ENCODE assay signal across 27 cellular contexts in the genomic region with DNA sequence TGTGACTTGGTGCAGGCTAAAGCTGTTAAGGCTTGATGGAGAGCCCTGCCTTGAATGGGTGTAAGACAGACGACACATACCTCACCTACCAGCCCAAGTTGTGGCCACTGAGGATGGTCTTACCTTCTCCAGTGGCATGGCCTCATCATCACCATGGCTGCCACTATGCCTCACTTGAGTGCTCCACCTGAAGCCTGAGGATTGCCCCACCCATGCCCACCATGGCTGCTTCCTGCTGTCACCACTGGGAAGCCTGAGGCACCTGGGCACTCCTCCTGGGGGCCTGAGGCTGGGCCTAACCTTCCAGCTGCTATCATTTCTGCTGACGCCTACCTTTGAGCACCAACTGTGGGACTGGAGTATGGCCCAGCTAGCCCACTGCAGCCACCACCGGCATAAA.
"Had no signal": no experiment of that assay in that cellular context is flagged by ENCODE, and none has a peak within 500 bp of the region (broad histone marks: within the 10 kb centered on the region; RNA-seq: fewer than 3 reads in every experiment).

No MANE protein-coding gene starts in this region.

- H3K4me3 Mint-ChIP-seq: naive thymus-derived CD4-positive, alpha-beta T cell; nephron; neural progenitor cell; stimulated activated effector memory CD8-positive, alpha-beta T cell treated with anti-CD3 and anti-CD28 coated beads, Interleukin-12 subunit alpha, Interleukin-12 subunit beta, amount 100 ng/mL, for 72 hours; stimulated activated naive B cell treated with anti-CD40 and anti-IgM and Interleukin-4, amounts not matched to agents 10 μg/mL and 1 μg/mL and 100 μg/mL, for 72 hours; stimulated activated naive CD8-positive, alpha-beta T cell treated with anti-CD3 and anti-CD28 coated beads, Interleukin-15, Interleukin-2, amounts not matched to agents 100 ng/mL and 50 ng/mL, for 24 hours; type B pancreatic cell had no signal

- DNase-seq: naive thymus-derived CD4-positive, alpha-beta T cell; occipital lobe; ovary; psoas muscle; right cardiac atrium; right lobe of liver; sigmoid colon; small intestine; stimulated activated CD4-positive, alpha-beta T cell treated with anti-CD3 and anti-CD28 coated beads, Interleukin-15, amount 100 ng/mL, for 24 hours; stimulated activated CD4-positive, alpha-beta T cell treated with anti-CD3 and anti-CD28 coated beads, Interleukin-2, amount 100 ng/mL, for 24 hours; stimulated activated CD4-positive, alpha-beta T cell treated with anti-CD3 and anti-CD28 coated beads, Interleukin-2, amount 100 ng/mL, for 48 hours; stimulated activated CD4-positive, alpha-beta T cell treated with anti-CD3 and anti-CD28 coated beads, Interleukin-4, amount 100 ng/mL, for 24 hours; stimulated activated naive B cell treated with anti-CD40 and anti-IgM and Interleukin-4, amounts not matched to agents 10 μg/mL and 1 μg/mL and 100 μg/mL, for 72 hours; stimulated activated naive CD4-positive, alpha-beta T cell treated with Interleukin-2 at 50 U/mL for 16 hours; stomach; thyroid gland; upper lobe of right lung; uterus had no signal

- H3K27ac Mint-ChIP-seq: naive thymus-derived CD4-positive, alpha-beta T cell; nephron; neural progenitor cell; progenitor cell of endocrine pancreas; stimulated activated effector memory CD8-positive, alpha-beta T cell treated with anti-CD3 and anti-CD28 coated beads, Interleukin-12 subunit alpha, Interleukin-12 subunit beta, amount 100 ng/mL, for 72 hours; stimulated activated naive B cell treated with anti-CD40 and anti-IgM and Interleukin-4, amounts not matched to agents 10 μg/mL and 1 μg/mL and 100 μg/mL, for 72 hours; stimulated activated naive CD8-positive, alpha-beta T cell treated with anti-CD3 and anti-CD28 coated beads, Interleukin-15, Interleukin-2, amounts not matched to agents 100 ng/mL and 50 ng/mL, for 24 hours; type B pancreatic cell had no signal

- H3K4me3 ChIP-seq: neural progenitor cell, ovary, psoas muscle, right lobe of liver, sigmoid colon, stomach, thoracic aorta, thyroid gland, tibial nerve, upper lobe of right lung, uterus had no signal

- H3K9ac ChIP-seq: neural progenitor cell, parathyroid adenoma had no signal

- H3K27me3 ChIP-seq: neural progenitor cell, ovary, right lobe of liver, sigmoid colon, stomach, thyroid gland, tibial nerve, upper lobe of right lung, uterus had no signal

- H3K9me3 ChIP-seq: ovary, psoas muscle, right lobe of liver, sigmoid colon, stomach, thoracic aorta, thyroid gland, upper lobe of right lung, uterus had no signal

- H3K4me2 ChIP-seq: neural progenitor cell had no signal

- H3K79me2 ChIP-seq: parathyroid adenoma had no signal

- H3K36me3 ChIP-seq: neural progenitor cell, ovary, right lobe of liver, sigmoid colon, stomach, thoracic aorta, thyroid gland, tibial nerve, upper lobe of right lung, uterus had no signal

- H2AFZ ChIP-seq: neural progenitor cell, parathyroid adenoma had no signal

- H3K36me3 Mint-ChIP-seq: naive thymus-derived CD4-positive, alpha-beta T cell; neural progenitor cell; stimulated activated effector memory CD8-positive, alpha-beta T cell treated with anti-CD3 and anti-CD28 coated beads, Interleukin-12 subunit alpha, Interleukin-12 subunit beta, amount 100 ng/mL, for 72 hours; stimulated activated naive B cell treated with anti-CD40 and anti-IgM and Interleukin-4, amounts not matched to agents 10 μg/mL and 1 μg/mL and 100 μg/mL, for 72 hours; type B pancreatic cell had no signal

- H3K4me1 ChIP-seq: neural progenitor cell, parathyroid adenoma, psoas muscle, right lobe of liver, sigmoid colon, stomach, thyroid gland, tibial nerve, upper lobe of right lung, uterus had no signal

- H3K4me1 Mint-ChIP-seq: naive thymus-derived CD4-positive, alpha-beta T cell; nephron; neural progenitor cell; stimulated activated effector memory CD8-positive, alpha-beta T cell treated with anti-CD3 and anti-CD28 coated beads, Interleukin-12 subunit alpha, Interleukin-12 subunit beta, amount 100 ng/mL, for 72 hours; stimulated activated naive B cell treated with anti-CD40 and anti-IgM and Interleukin-4, amounts not matched to agents 10 μg/mL and 1 μg/mL and 100 μg/mL, for 72 hours had no signal

- H3K27ac ChIP-seq: neural progenitor cell, ovary, parathyroid adenoma, psoas muscle, right lobe of liver, sigmoid colon, stomach, thoracic aorta, thyroid gland, tibial nerve, upper lobe of right lung, uterus had no signal

- H3K27me3 Mint-ChIP-seq: naive thymus-derived CD4-positive, alpha-beta T cell; progenitor cell of endocrine pancreas; stimulated activated naive B cell treated with anti-CD40 and anti-IgM and Interleukin-4, amounts not matched to agents 10 μg/mL and 1 μg/mL and 100 μg/mL, for 72 hours; stimulated activated naive CD8-positive, alpha-beta T cell treated with anti-CD3 and anti-CD28 coated beads, Interleukin-15, Interleukin-2, amounts not matched to agents 100 ng/mL and 50 ng/mL, for 24 hours; type B pancreatic cell had no signal

- ATAC-seq: naive thymus-derived CD4-positive, alpha-beta T cell; right cardiac atrium; right lobe of liver; stimulated activated effector memory CD8-positive, alpha-beta T cell treated with anti-CD3 and anti-CD28 coated beads, Interleukin-12 subunit alpha, Interleukin-12 subunit beta, amount 100 ng/mL, for 72 hours; upper lobe of right lung had no signal
